26 cellular contexts compared by ENCODE assay signal in genomic region chr17:6908807-6909206, GRCh38.
"Had no signal": no experiment of that assay in that cellular context is flagged by ENCODE, and none has a peak within 500 bp of the region (broad histone marks: within the 10 kb centered on the region; RNA-seq: fewer than 3 reads in every experiment).

No MANE protein-coding gene starts in this region.

- H3K4me1 ChIP-seq: neural progenitor cell, right lobe of liver had no signal

- H3K27ac ChIP-seq: left ventricle myocardium inferior, neural progenitor cell, ovary, right atrium auricular region, right lobe of liver, stomach, testis, thyroid gland, transverse colon, upper lobe of left lung, vagina had no signal

- H3K4me3 Mint-ChIP-seq: mesothelial cell of epicardium; naive B cell; natural killer cell; nephron progenitor cell; neural progenitor cell; stimulated activated memory B cell treated with anti-CD40 and anti-IgM and Interleukin-4, amounts not matched to agents 10 μg/mL and 1 μg/mL and 100 μg/mL, for 72 hours had no signal

- H3K9me3 ChIP-seq: left ventricle myocardium inferior, ovary, right atrium auricular region, right lobe of liver, stomach, testis, thyroid gland, transverse colon, upper lobe of left lung, vagina had no signal

- H3K9me3 Mint-ChIP-seq: mesothelial cell of epicardium; naive B cell; natural killer cell; nephron progenitor cell; neural progenitor cell; stimulated activated memory B cell treated with anti-CD40 and anti-IgM and Interleukin-4, amounts not matched to agents 10 μg/mL and 1 μg/mL and 100 μg/mL, for 72 hours had no signal

- DNase-seq: islet precursor cell; left ventricle myocardium inferior; mesendoderm; naive B cell; natural killer cell; nephron progenitor cell; right lobe of liver; stimulated activated CD4-positive, alpha-beta T cell treated with anti-CD3 and anti-CD28 coated beads, Interleukin-1b, Interleukin-23, amount 100 ng/mL, for 48 hours; stimulated activated CD4-positive, alpha-beta T cell treated with anti-CD3 and anti-CD28 coated beads, Interleukin-2, amount 100 ng/mL, for 48 hours; stimulated activated CD4-positive, alpha-beta T cell treated with anti-CD3 and anti-CD28 coated beads, Interleukin-4, amount 100 ng/mL, for 4 hours; stimulated activated CD8-positive, alpha-beta memory T cell treated with anti-CD3 and anti-CD28 coated beads, Interleukin-4, amount 100 ng/mL, for 48 hours; stimulated activated naive CD4-positive, alpha-beta T cell treated with Interleukin-2 at 50 U/mL for 16 hours; stomach; testis; thyroid gland; transverse colon had no signal

- H3K4me1 Mint-ChIP-seq: mesothelial cell of epicardium, neural progenitor cell had no signal

- H3K9ac ChIP-seq: neural progenitor cell had no signal

- ATAC-seq: natural killer cell; right lobe of liver; stimulated activated memory B cell treated with anti-CD40 and anti-IgM and Interleukin-4, amounts not matched to agents 10 μg/mL and 1 μg/mL and 100 μg/mL, for 72 hours had no signal

- H2AFZ ChIP-seq: neural progenitor cell had no signal

- H3K36me3 ChIP-seq: left ventricle myocardium inferior, neural progenitor cell, ovary, right atrium auricular region, right lobe of liver, stomach, thyroid gland, transverse colon, upper lobe of left lung, vagina had no signal

- H3K4me3 ChIP-seq: left ventricle myocardium inferior, lung, neural progenitor cell, ovary, right atrium auricular region, right lobe of liver, smooth muscle cell, stomach, testis, thyroid gland, transverse colon, upper lobe of left lung, vagina had no signal

- H3K27ac Mint-ChIP-seq: mesothelial cell of epicardium; naive B cell; natural killer cell; nephron progenitor cell; neural progenitor cell; progenitor cell of endocrine pancreas; stimulated activated memory B cell treated with anti-CD40 and anti-IgM and Interleukin-4, amounts not matched to agents 10 μg/mL and 1 μg/mL and 100 μg/mL, for 72 hours had no signal

- H3K4me2 ChIP-seq: neural progenitor cell, smooth muscle cell had no signal

- H3K27me3 ChIP-seq: ovary, right atrium auricular region, right lobe of liver, testis, thyroid gland, upper lobe of left lung, vagina had no signal
